Comparison of ENCODE assay signal across 1 cellular context in the genomic region with DNA sequence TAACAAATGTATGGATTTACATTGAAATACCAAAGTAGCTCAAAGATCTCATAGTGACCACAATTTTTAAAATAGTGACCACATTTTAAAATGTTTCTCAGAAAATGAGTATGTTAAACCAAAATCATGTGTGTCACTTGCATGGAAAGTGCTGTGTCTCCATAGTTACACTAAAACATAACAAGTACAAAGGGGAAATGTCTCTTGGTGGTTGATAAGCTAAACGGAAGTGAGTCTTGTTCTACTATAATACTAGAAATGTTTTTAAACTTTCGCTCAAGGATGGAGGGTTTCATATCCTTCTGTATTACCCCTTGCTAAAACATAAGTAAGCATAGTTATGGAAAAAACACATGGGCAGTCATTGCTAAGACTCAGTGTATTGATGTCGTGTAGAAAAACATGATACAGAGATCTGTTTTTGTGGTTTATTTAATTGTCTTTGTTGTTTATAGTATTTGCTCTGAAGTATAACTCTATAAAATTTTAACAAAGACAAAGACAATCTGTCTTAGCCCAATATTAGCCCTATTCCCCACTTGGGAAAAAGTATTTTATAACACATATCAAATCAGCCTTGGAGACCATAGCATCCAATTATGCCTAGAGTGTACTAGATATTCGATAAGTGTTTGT.
TF ChIP-seq lines count a peak whose summit lies in the region.

No MANE protein-coding gene starts in this region.

TF ChIP-seq in IMR-90, 13 proteins besides CTCF, POLR2A, EP300 and RAD21 (continued from another document):
- TF ChIP-seq BHLHE40 (IDR thresholded peaks at IDR 0.05; ENCODE audit: low read depth, low read length): no peak
- TF ChIP-seq SMC3 (IDR thresholded peaks at IDR 0.05; ENCODE audit: low read depth, low read length): no peak
- TF ChIP-seq CHD1 (IDR thresholded peaks at IDR 0.05; ENCODE audit: low read depth, low read length): no peak
- TF ChIP-seq, protein P1, sequence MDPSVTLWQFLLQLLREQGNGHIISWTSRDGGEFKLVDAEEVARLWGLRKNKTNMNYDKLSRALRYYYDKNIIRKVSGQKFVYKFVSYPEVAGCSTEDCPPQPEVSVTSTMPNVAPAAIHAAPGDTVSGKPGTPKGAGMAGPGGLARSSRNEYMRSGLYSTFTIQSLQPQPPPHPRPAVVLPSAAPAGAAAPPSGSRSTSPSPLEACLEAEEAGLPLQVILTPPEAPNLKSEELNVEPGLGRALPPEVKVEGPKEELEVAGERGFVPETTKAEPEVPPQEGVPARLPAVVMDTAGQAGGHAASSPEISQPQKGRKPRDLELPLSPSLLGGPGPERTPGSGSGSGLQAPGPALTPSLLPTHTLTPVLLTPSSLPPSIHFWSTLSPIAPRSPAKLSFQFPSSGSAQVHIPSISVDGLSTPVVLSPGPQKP (IDR thresholded peaks at IDR 0.05; ENCODE audit: borderline replicate concordance, low read depth, low read length): no peak
- no peak for TF ChIP-seq MAZ (IDR thresholded peaks at IDR 0.05; ENCODE audit: borderline replicate concordance, low read depth, low read length)
- no peak for TF ChIP-seq CEBPB (IDR thresholded peaks at IDR 0.05; ENCODE audit: low read depth, low read length)
- no peak for TF ChIP-seq NFE2L2 (IDR thresholded peaks at IDR 0.05; ENCODE audit: low read depth, low read length)
- no peak for TF ChIP-seq RCOR1 (IDR thresholded peaks at IDR 0.05; ENCODE audit: insufficient replicate concordance, low read length)
